In genomic region chrX:123108513-123109427, GRCh38 we compare ENCODE assay signal across 16 cellular contexts.
DNase-seq lines count a peak whose midpoint lies in the region; ATAC-seq, FAIRE-seq and TF ChIP-seq lines count a peak whose summit lies in the region.
"Had no signal": no experiment of that assay in that cellular context is flagged by ENCODE, and none has a peak within 500 bp of the region (broad histone marks: within the 10 kb centered on the region; RNA-seq: fewer than 3 reads in every experiment).

No MANE protein-coding gene starts in this region.

- in situ Hi-C loops in K562 (cut with MboI): no loop called here

- no peaks in the 10 kb centered on the region for H3K9me3 ChIP-seq in K562 (replicated peaks; ENCODE audit: control insufficient read depth, insufficient read depth, low read depth, low read length)
- H3K9me3 ChIP-seq: Caco-2, HAP-1, SJSA1 had no signal

- no peak overlapping the region for H2AFZ ChIP-seq in K562 (ENCODE audit: low read depth, low read length)

- TF ChIP-seq CTCF in K562 (IDR thresholded peaks at IDR 0.05 in 2 of 3, conservative IDR thresholded peaks at IDR 0.05 in 1 of 3; ENCODE audit: insufficient read depth in 2 of 3, low read depth in 1 of 3, low read length in 3 of 3) (no peak), GM20000 (IDR thresholded peaks at IDR 0.05; ENCODE audit: extremely low read depth, missing control alignments) (no peak)

- no peak for TF ChIP-seq RAD21 in K562 (CRISPR knock-in tag; conservative IDR thresholded peaks at IDR 0.05 in 1 of 2, IDR thresholded peaks at IDR 0.05 in 1 of 2)

- no peak for TF ChIP-seq EP300 in K562 (IDR thresholded peaks at IDR 0.05; ENCODE audit: low read length)

- no peak overlapping the region for H3K4me3 ChIP-seq in K562
- H3K4me3 ChIP-seq: HAP-1, SJSA1 had no signal

- H3K9me1 ChIP-seq in K562 (ENCODE audit: control insufficient read depth, insufficient read depth, low read length): no peaks in the 10 kb centered on the region

- POLR2A ChIA-PET in K562 (lab: Yijun Ruan, JAX): no interaction called here

- H4K20me1 ChIP-seq in K562 (replicated peaks; ENCODE audit: control insufficient read depth, insufficient read depth, low read length): no peaks in the 10 kb centered on the region

- no TSS peak for BruUV-seq in K562 (replicated peaks; lab: Mats Ljungman, UMichigan)

- WGBS in K562 (ENCODE audit: insufficient coverage, low coverage, missing lambda C conversion rate): 3% methylated on average over 4 of the region's 4 CpGs

- no peak overlapping the region for H3K4me2 ChIP-seq in K562 (ENCODE audit: insufficient read depth, low read length)

- H3K27ac ChIP-seq in K562 (ENCODE audit: extremely low read depth, low read depth, low read length): no peak overlapping the region
- H3K27ac ChIP-seq: SJSA1 had no signal

- no peaks in the 10 kb centered on the region for H3K79me2 ChIP-seq in K562 (ENCODE audit: control insufficient read depth, insufficient read depth, low read length)

- H3K27me3 ChIP-seq in K562 (ENCODE audit: control insufficient read depth in 2 of 2, insufficient read depth in 2 of 2, low read length in 2 of 2): no peaks in the 10 kb centered on the region
- H3K27me3 ChIP-seq: SJSA1 had no signal

- no peak for ATAC-seq in K562
- ATAC-seq in sciatic nerve: peak; percentile 26
- no peak for ATAC-seq in SK-N-SH treated with all-trans-retinoic acid at 6 μM for 48 hours
- no peak for ATAC-seq in HG03196 (IDR thresholded peaks at IDR 0.05; ENCODE audit: unreplicated experiment)

- no peaks in the 10 kb centered on the region for H3K36me3 ChIP-seq in K562 (ENCODE audit: control insufficient read depth, insufficient read depth, low read length)
- H3K36me3 ChIP-seq: HAP-1, SJSA1 had no signal

- no peaks in the 10 kb centered on the region for H3K4me1 ChIP-seq in K562 (replicated peaks in 1 of 2; ENCODE audit: control insufficient read depth in 2 of 2, insufficient read depth in 2 of 2, low read length in 2 of 2)
- H3K4me1 ChIP-seq: Caco-2, HAP-1, SJSA1 had no signal

- FAIRE-seq in K562 (lab: Jason Lieb, UNC): no peak

- no peak overlapping the region for H3K9ac ChIP-seq in K562 (ENCODE audit: insufficient read depth in 1 of 2, low read depth in 2 of 2, low read length in 2 of 2)

- CTCF ChIA-PET in K562 (lab: Yijun Ruan, JAX; ENCODE audit: low intra/inter-chr PET ratio): no interaction called here

- peak; percentile 2 to 18 for DNase-seq in NCI-H524 (lab: John Stamatoyannopoulos, UW)
- DNase-seq in NCI-H524 treated with DMSO at 0.1 percent for 48 hours (lab: John Stamatoyannopoulos, UW): no peak
- peak; percentile 53 for DNase-seq in MV-4-11 (lab: John Stamatoyannopoulos, UW)
- no peak for DNase-seq in K562 (ENCODE audit: extremely low read depth in 1 of 4, low spot score in 3 of 4)
- no peak for DNase-seq in sciatic nerve (ENCODE audit: low spot score)
- no peak for DNase-seq in GM20000 (ENCODE audit: low spot score)
- DNase-seq: 8988T, Caco-2, NCI-H1092 treated with DMSO at 0.1 percent for 48 hours, NCI-H187, NCI-H446, NCI-H774 had no signal

- TF ChIP-seq POLR2A in K562 (conservative IDR thresholded peaks at IDR 0.05): no peak

- intact Hi-C loops in K562 (cut with micrococcal nuclease): no loop called here
- intact Hi-C loops in sciatic nerve (cut with DNase I): no loop called here

TF ChIP-seq in K562, 482 proteins besides CTCF, POLR2A, EP300 and RAD21:
- TF ChIP-seq MAFF (IDR thresholded peaks at IDR 0.05; ENCODE audit: low read length) (no peak), CEBPG (CRISPR knock-in tag; IDR thresholded peaks at IDR 0.05) (no peak), CEBPG (tag; conservative IDR thresholded peaks at IDR 0.05 in 1 of 2, IDR thresholded peaks at IDR 0.05 in 1 of 2) (peak in 1 of 2 experiments; percentile 49; a peak in 2 of 4 replicates), CEBPB (tag; IDR thresholded peaks at IDR 0.05) (peak; percentile 46; the same call in 1 of the 2 replicates), RNF2 (IDR thresholded peaks at IDR 0.05) (no peak)

TF ChIP-seq in SK-N-SH treated with all-trans-retinoic acid at 6 μM for 48 hours, 23 proteins besides CTCF, POLR2A, EP300 and RAD21:
- TF ChIP-seq CSRNP3 (CRISPR knock-in tag; IDR thresholded peaks at IDR 0.05): no peak
- no peak for TF ChIP-seq TOX (CRISPR knock-in tag; IDR thresholded peaks at IDR 0.05; ENCODE audit: borderline replicate concordance)
- TF ChIP-seq RARB (CRISPR knock-in tag; IDR thresholded peaks at IDR 0.05): no peak
- no peak for TF ChIP-seq CSDC2 (CRISPR knock-in tag; IDR thresholded peaks at IDR 0.05)
- TF ChIP-seq ZNF565 (CRISPR knock-in tag; conservative IDR thresholded peaks at IDR 0.05; ENCODE audit: low read depth): no peak
- TF ChIP-seq ESRRG (CRISPR knock-in tag; IDR thresholded peaks at IDR 0.05): no peak
- no peak for TF ChIP-seq OSR1 (CRISPR knock-in tag; IDR thresholded peaks at IDR 0.05)
- TF ChIP-seq PPARA (CRISPR knock-in tag; IDR thresholded peaks at IDR 0.05; ENCODE audit: borderline replicate concordance): no peak
- no peak for TF ChIP-seq BACH2 (CRISPR knock-in tag; IDR thresholded peaks at IDR 0.05; ENCODE audit: borderline replicate concordance)
- no peak for TF ChIP-seq ZNF70 (CRISPR knock-in tag; IDR thresholded peaks at IDR 0.05)
- no peak for TF ChIP-seq ZFP3 (CRISPR knock-in tag; IDR thresholded peaks at IDR 0.05)
TF ChIP-seq in SK-N-SH treated with all-trans-retinoic acid at 6 μM for 48 hours: peak in this region for 0.

Comparison
In these comparisons a context has a peak if more than half of its experiments do, and no peak if none do; other contexts are left out.
1. DNase-seq: peak in NCI-H524 (2 of 2) and MV-4-11 (single experiment); none in NCI-H524 treated with DMSO at 0.1 percent for 48 hours (single experiment), K562 (0 of 4), sciatic nerve (single experiment) and GM20000 (single experiment).